8 cellular contexts compared by ENCODE assay signal in genomic region chr19:3852614-3853254, GRCh38. TPM values are rescaled to one million over a fixed set of nuclear protein-coding genes. Genes with fewer than 3 reads are reported as not detected.
DNase-seq lines count a peak whose midpoint lies in the region; ATAC-seq and TF ChIP-seq lines count a peak whose summit lies in the region.

No MANE protein-coding gene starts in this region.

- no peak for ATAC-seq in GM18520 (IDR thresholded peaks at IDR 0.05; ENCODE audit: unreplicated experiment)

- TF ChIP-seq CTCF in GM12865 (IDR thresholded peaks at IDR 0.05; ENCODE audit: insufficient read depth, low read depth, low read length, missing control alignments), result peak; percentile 33
- TF ChIP-seq CTCF in dorsolateral prefrontal cortex (IDR thresholded peaks at IDR 0.05 in 54 of 56, conservative IDR thresholded peaks at IDR 0.05 in 2 of 56; ENCODE audit: low read depth in 1 of 56, partially characterized antibody in 56 of 56), result no peak

- no peaks in the 10 kb centered on the region for H3K27me3 ChIP-seq in dorsolateral prefrontal cortex

- DNase-seq in AG08396 (ENCODE audit: low spot score) (peak; percentile 83), GM12865 (ENCODE audit: low read depth) (peak; percentile 46), RPMI8226 (peak; percentile 58), renal cortical epithelial cell (ENCODE audit: low read depth) (peak; percentile 78), dorsolateral prefrontal cortex (no peak), DMS79 (lab: John Stamatoyannopoulos, UW) (no peak)
- peak; percentile 24 for DNase-seq in central memory CD4-positive, alpha-beta T cell

- intact Hi-C loops in dorsolateral prefrontal cortex (cut with DNase I), result no loop called here

- H3K4me3 ChIP-seq in GM12865 (ENCODE audit: low read depth, low read length) (no peak overlapping the region), dorsolateral prefrontal cortex (no peak overlapping the region)

- H3K27ac ChIP-seq in dorsolateral prefrontal cortex, result no peak overlapping the region

RNA-seq across cellular contexts. Expression of gene ZFR2, which starts 16.1 kb away (rescaled TPM):
- 0.25 TPM in 1 of 2 replicates, not detected in the other for total RNA-seq in renal cortical epithelial cell
- total RNA-seq in dorsolateral prefrontal cortex, result 10 to 100 TPM; 10.4 to 56.0 (median 28.2) TPM

RNA-seq across cellular contexts. Expression of gene ATCAY, which starts 27.8 kb away (rescaled TPM):
- total RNA-seq in renal cortical epithelial cell (not detected in 2 replicates), dorsolateral prefrontal cortex (100 to 1,000 TPM in 114 of 120 experiments, 10 to 100 TPM in 6; 54.5 to 223 (median 149) TPM)

Comparison
In these comparisons a context has a peak if more than half of its experiments do, and no peak if none do; other contexts are left out.
1. DNase-seq: peak in AG08396 (single experiment), GM12865 (single experiment), RPMI8226 (single experiment), central memory CD4-positive, alpha-beta T cell (single experiment) and renal cortical epithelial cell (single experiment); none in dorsolateral prefrontal cortex (0 of 10) and DMS79 (single experiment).
2. RNA of gene ATCAY, which starts 27.8 kb away (total RNA-seq): 54.5 to 223 TPM in dorsolateral prefrontal cortex; not detected in renal cortical epithelial cell; every median in the first group is over 10 times any median in the second.